8 cellular contexts compared by ENCODE assay signal in genomic region chr14:52068741-52069616, GRCh38. TPM values are rescaled to one million over a fixed set of nuclear protein-coding genes. Genes with fewer than 3 reads are reported as not detected.
DNase-seq lines count a peak whose midpoint lies in the region; ATAC-seq, FAIRE-seq and TF ChIP-seq lines count a peak whose summit lies in the region.

A gene with protein sequence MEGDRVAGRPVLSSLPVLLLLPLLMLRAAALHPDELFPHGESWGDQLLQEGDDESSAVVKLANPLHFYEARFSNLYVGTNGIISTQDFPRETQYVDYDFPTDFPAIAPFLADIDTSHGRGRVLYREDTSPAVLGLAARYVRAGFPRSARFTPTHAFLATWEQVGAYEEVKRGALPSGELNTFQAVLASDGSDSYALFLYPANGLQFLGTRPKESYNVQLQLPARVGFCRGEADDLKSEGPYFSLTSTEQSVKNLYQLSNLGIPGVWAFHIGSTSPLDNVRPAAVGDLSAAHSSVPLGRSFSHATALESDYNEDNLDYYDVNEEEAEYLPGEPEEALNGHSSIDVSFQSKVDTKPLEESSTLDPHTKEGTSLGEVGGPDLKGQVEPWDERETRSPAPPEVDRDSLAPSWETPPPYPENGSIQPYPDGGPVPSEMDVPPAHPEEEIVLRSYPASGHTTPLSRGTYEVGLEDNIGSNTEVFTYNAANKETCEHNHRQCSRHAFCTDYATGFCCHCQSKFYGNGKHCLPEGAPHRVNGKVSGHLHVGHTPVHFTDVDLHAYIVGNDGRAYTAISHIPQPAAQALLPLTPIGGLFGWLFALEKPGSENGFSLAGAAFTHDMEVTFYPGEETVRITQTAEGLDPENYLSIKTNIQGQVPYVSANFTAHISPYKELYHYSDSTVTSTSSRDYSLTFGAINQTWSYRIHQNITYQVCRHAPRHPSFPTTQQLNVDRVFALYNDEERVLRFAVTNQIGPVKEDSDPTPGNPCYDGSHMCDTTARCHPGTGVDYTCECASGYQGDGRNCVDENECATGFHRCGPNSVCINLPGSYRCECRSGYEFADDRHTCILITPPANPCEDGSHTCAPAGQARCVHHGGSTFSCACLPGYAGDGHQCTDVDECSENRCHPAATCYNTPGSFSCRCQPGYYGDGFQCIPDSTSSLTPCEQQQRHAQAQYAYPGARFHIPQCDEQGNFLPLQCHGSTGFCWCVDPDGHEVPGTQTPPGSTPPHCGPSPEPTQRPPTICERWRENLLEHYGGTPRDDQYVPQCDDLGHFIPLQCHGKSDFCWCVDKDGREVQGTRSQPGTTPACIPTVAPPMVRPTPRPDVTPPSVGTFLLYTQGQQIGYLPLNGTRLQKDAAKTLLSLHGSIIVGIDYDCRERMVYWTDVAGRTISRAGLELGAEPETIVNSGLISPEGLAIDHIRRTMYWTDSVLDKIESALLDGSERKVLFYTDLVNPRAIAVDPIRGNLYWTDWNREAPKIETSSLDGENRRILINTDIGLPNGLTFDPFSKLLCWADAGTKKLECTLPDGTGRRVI (N-terminal part only) (minus strand): TSS chr14:52069059. CDS start chr14:52068994, 65 bp downstream.

- H3K27ac ChIP-seq in HepG2 (ENCODE audit: extremely low read length, insufficient read depth, low read length) (no peak within 1 kb of the TSS), PC-9 (no peak within 1 kb of the TSS)

- H3K4me3 ChIP-seq in BE2C (ENCODE audit: low read depth, low read length) (peak within 1 kb of the TSS; percentile 89), HepG2 (replicated peaks in 1 of 3; ENCODE audit: insufficient read depth in 1 of 3, low read depth in 2 of 3, low read length in 3 of 3) (peak within 1 kb of the TSS; percentile 44 to 60 (median 54); a peak in 5 of 6 replicates), PC-9 (no peak within 1 kb of the TSS)

- no peak for TF ChIP-seq RAD21 in HepG2 (CRISPR knock-in tag; IDR thresholded peaks at IDR 0.05)

- H3K9me2 ChIP-seq in PC-9 (ENCODE audit: insufficient read depth), result no peaks in the 10 kb centered on the region

- no peak for FAIRE-seq in HepG2 (lab: Jason Lieb, UNC)

- no peaks in the 10 kb centered on the region for H3K9me3 ChIP-seq in BE2C
- no peaks in the 10 kb centered on the region for H3K9me3 ChIP-seq in HepG2 (ENCODE audit: low read length)
- H3K9me3 ChIP-seq in PC-9 (ENCODE audit: insufficient read depth, low read depth), result no peaks in the 10 kb centered on the region

- no CpG with 5 or more reads among the region's 75 CpGs for WGBS in HepG2 (ENCODE audit: low lambda C conversion rate)

- in situ Hi-C loops in HepG2 (cut with HindIII; ENCODE audit: extremely low pct_ligation_motif_present, low pct_unique_long_range_greater_than_20kb), result no loop called here

- TF ChIP-seq POLR2A in HepG2 (IDR thresholded peaks at IDR 0.05; ENCODE audit: insufficient read depth in 1 of 2, low read depth in 2 of 2, low read length in 2 of 2), result no peak

- no peak within 1 kb of the TSS for H3K9ac ChIP-seq in HepG2 (ENCODE audit: insufficient read depth, low read depth, low read length)

- BruUV-seq in HepG2 (replicated peaks; lab: Mats Ljungman, UMichigan) (no TSS peak), PC-9 (replicated peaks; lab: Mats Ljungman, UMichigan) (no TSS peak)

- intact Hi-C loops in HepG2 (cut with micrococcal nuclease; ENCODE audit: unreplicated experiment) (no loop called here), PC-9 (cut with micrococcal nuclease; ENCODE audit: unreplicated experiment) (no loop called here)

- H3K27me3 ChIP-seq in BE2C (peaks cover 10% of the 10 kb centered on the region), HepG2 (ENCODE audit: control insufficient read depth in 1 of 2, insufficient read depth in 2 of 2, low read length in 2 of 2) (peaks cover 8 to 38% of the 10 kb centered on the region in 2 experiments; a peak in 4 of 5 replicates), PC-9 (ENCODE audit: insufficient read depth, low read depth) (no peaks in the 10 kb centered on the region)

- H3K4me2 ChIP-seq in HepG2 (ENCODE audit: low read depth, low read length), result peak within 1 kb of the TSS; percentile 85
- H3K4me2 ChIP-seq in PC-9, result no peak within 1 kb of the TSS

- POLR2A ChIA-PET in HepG2 (lab: Yijun Ruan, JAX) (no interaction called here), PC-9 (lab: Charles Lee; ENCODE audit: unreplicated experiment) (no interaction called here)

- H4K20me1 ChIP-seq in HepG2 (ENCODE audit: insufficient read depth, low read length) (no peaks in the 10 kb centered on the region), PC-9 (ENCODE audit: insufficient read depth) (no peaks in the 10 kb centered on the region)

- H3F3A ChIP-seq in PC-9 (ENCODE audit: insufficient read depth, low read depth), result no peaks in the 10 kb centered on the region

- H2AFZ ChIP-seq in HepG2 (ENCODE audit: low read length) (no peak within 1 kb of the TSS), PC-9 (no peak within 1 kb of the TSS)

- peak; percentile 43 for ATAC-seq in HG02798 (IDR thresholded peaks at IDR 0.05; ENCODE audit: poor library complexity, unreplicated experiment)
- ATAC-seq in HepG2, result peak; percentile 88

- peak; percentile 93 for DNase-seq in BE2C
- peak; percentile 72 for DNase-seq in activated CD4-positive, alpha-beta T cell treated with anti-CD3 and anti-CD28 coated beads for 48 hours
- peak; percentile 96 for DNase-seq in ecto neural progenitor cell (ENCODE audit: low spot score)
- peak; percentile 20 for DNase-seq in HepG2 (ENCODE audit: low spot score)
- DNase-seq in stimulated activated CD4-positive, alpha-beta T cell treated with anti-CD3 and anti-CD28 coated beads, Interleukin-2, amount 100 ng/mL, for 24 hours, result peak; percentile 59 to 69
- no peak for DNase-seq in NCI-H82 (lab: John Stamatoyannopoulos, UW)
- no peak for DNase-seq in PC-9

- CTCF ChIA-PET in HepG2 (lab: Yijun Ruan, JAX; ENCODE audit: low intra/inter-chr PET ratio, low total read pairs), result no interaction called here
- CTCF ChIA-PET in PC-9 (lab: Charles Lee), result interaction anchor here (0.6 kb wide), 1 partner anchor 499 kb away, joined by 3 read pairs; no protein-coding TSS in a partner anchor

- H3K36me3 ChIP-seq in BE2C (no peaks in the 10 kb centered on the region), HepG2 (replicated peaks in 1 of 2; ENCODE audit: control insufficient read depth in 1 of 2, insufficient read depth in 2 of 2, low read length in 2 of 2) (no peaks in the 10 kb centered on the region), PC-9 (ENCODE audit: low read depth) (no peaks in the 10 kb centered on the region)

- TF ChIP-seq CTCF in BE2C (IDR thresholded peaks at IDR 0.05; ENCODE audit: low read depth, low read length), result no peak
- peak; percentile 15; the same call in 1 of the 2 replicates for TF ChIP-seq CTCF in HepG2 (CRISPR knock-in tag; IDR thresholded peaks at IDR 0.05)
- no peak for TF ChIP-seq CTCF in PC-9 (conservative IDR thresholded peaks at IDR 0.05)

- TF ChIP-seq EP300 in HepG2 (IDR thresholded peaks at IDR 0.05; ENCODE audit: low read depth in 2 of 2, low read length in 2 of 2) (no peak), HepG2 (CRISPR knock-in tag; IDR thresholded peaks at IDR 0.05; ENCODE audit: borderline replicate concordance) (no peak)

- H3K4me1 ChIP-seq in BE2C, result peaks cover 5% of the 10 kb centered on the region
- H3K4me1 ChIP-seq in HepG2 (ENCODE audit: insufficient read depth, low read length), result peaks cover 11% of the 10 kb centered on the region
- H3K4me1 ChIP-seq in PC-9 (replicated peaks; ENCODE audit: insufficient read depth), result no peaks in the 10 kb centered on the region

- no peaks in the 10 kb centered on the region for H3K79me2 ChIP-seq in HepG2 (ENCODE audit: insufficient read depth, low read length)
- H3K79me2 ChIP-seq in PC-9 (ENCODE audit: low read depth), result no peaks in the 10 kb centered on the region

TF ChIP-seq in HepG2, 621 proteins besides CTCF, POLR2A, EP300 and RAD21 (continues in another document):
- TF ChIP-seq, protein P1, sequence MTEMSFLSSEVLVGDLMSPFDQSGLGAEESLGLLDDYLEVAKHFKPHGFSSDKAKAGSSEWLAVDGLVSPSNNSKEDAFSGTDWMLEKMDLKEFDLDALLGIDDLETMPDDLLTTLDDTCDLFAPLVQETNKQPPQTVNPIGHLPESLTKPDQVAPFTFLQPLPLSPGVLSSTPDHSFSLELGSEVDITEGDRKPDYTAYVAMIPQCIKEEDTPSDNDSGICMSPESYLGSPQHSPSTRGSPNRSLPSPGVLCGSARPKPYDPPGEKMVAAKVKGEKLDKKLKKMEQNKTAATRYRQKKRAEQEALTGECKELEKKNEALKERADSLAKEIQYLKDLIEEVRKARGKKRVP (CRISPR knock-in tag; IDR thresholded peaks at IDR 0.05), result no peak
- TF ChIP-seq ATF7-NPFF (CRISPR knock-in tag; IDR thresholded peaks at IDR 0.05; ENCODE audit: low read depth), result no peak

RNA-seq across cellular contexts. Expression of the gene that starts here (rescaled TPM):
- 2.6 TPM for polyA plus RNA-seq in BE2C (2012; ENCODE audit: insufficient read depth, insufficient read length, low read depth)
- total RNA-seq in HepG2 (2016; rRNA removed; fragmentation: Illumina TruSeq; extraction: Trizol), result not detected in 2 replicates
- not detected in 2 replicates for total RNA-seq in HepG2 (2016; cell fraction: cytosol; rRNA removed; fragmentation: Illumina TruSeq; extraction: Trizol; ENCODE audit: low read depth)
- total RNA-seq in HepG2 (2016; cell fraction: insoluble cytoplasmic fraction; rRNA removed; fragmentation: Illumina TruSeq; extraction: Trizol), result 0.02 TPM in 1 of 2 replicates, not detected in the other
- total RNA-seq in HepG2 (2016; cell fraction: membrane; rRNA removed; fragmentation: Illumina TruSeq; extraction: Trizol), result not detected in 2 replicates
- not detected in 2 replicates for total RNA-seq in HepG2 (2016; cell fraction: nucleus; rRNA removed; fragmentation: Illumina TruSeq; extraction: Trizol)
- polyA plus RNA-seq in HepG2 (2011; rRNA removed), result 0.11 TPM in 1 of 2 replicates, not detected in the other
- polyA plus RNA-seq in HepG2 (2011; cell fraction: cytosol; rRNA removed), result not detected in 2 replicates
- 0.05 TPM in 1 of 2 replicates, not detected in the other for polyA plus RNA-seq in HepG2 (2011; cell fraction: nucleus; rRNA removed)
- 0.20 TPM in 1 of 2 replicates, not detected in the other for polyA plus RNA-seq in HepG2 (2012)
- not detected in 2 replicates for polyA plus RNA-seq in HepG2 (2016; cell fraction: cytosol; fragmentation: Illumina TruSeq; extraction: Trizol; ENCODE audit: low read depth)
- not detected in 2 replicates for polyA plus RNA-seq in HepG2 (2016; cell fraction: insoluble cytoplasmic fraction; fragmentation: Illumina TruSeq; extraction: Trizol; ENCODE audit: low read depth)
- not detected in 2 replicates for polyA plus RNA-seq in HepG2 (2016; cell fraction: membrane; fragmentation: Illumina TruSeq; extraction: Trizol; ENCODE audit: low read depth)
- not detected in 2 replicates for polyA plus RNA-seq in HepG2 (2016; cell fraction: nucleus; fragmentation: Illumina TruSeq; extraction: Trizol; ENCODE audit: insufficient read depth, low read depth)
- polyA minus RNA-seq in HepG2 (2011; rRNA and poly(A)+ RNA removed; ENCODE audit: low replicate concordance), result 0.10 and 7.0 TPM in 2 replicates
- polyA minus RNA-seq in HepG2 (2011; cell fraction: cytosol; rRNA and poly(A)+ RNA removed), result not detected in 2 replicates
- polyA minus RNA-seq in HepG2 (2011; cell fraction: nucleus; rRNA and poly(A)+ RNA removed), result not detected in 2 replicates
- total RNA-seq in PC-9 (2021), result 0.11 TPM in 1 of 2 replicates, not detected in the other

Comparison
In these comparisons a context has a peak if more than half of its experiments do, and no peak if none do; other contexts are left out.
1. DNase-seq: peak in BE2C (single experiment), activated CD4-positive, alpha-beta T cell treated with anti-CD3 and anti-CD28 coated beads for 48 hours (single experiment), ecto neural progenitor cell (single experiment), HepG2 (single experiment) and stimulated activated CD4-positive, alpha-beta T cell treated with anti-CD3 and anti-CD28 coated beads, Interleukin-2, amount 100 ng/mL, for 24 hours (2 of 2); none in NCI-H82 (single experiment) and PC-9 (0 of 2).